In the genomic region with DNA sequence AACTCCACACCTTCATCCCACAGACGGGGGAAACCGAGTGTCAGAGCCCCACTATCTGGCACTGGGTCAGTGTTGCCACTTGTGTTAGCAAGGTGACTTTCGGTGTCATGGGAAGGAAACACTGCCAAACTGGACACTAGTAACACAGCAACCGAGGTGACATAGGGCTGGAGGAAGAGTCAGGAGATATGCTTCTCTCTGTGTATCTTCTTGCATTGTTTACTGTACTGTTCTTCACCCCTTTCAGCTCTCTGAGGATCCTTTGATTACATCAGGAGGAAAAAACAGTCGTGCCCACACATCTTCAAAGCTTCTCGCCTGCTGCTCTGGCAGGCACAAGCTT, we compare ENCODE assay signal across 24 cellular contexts.
"Had no signal": no experiment of that assay in that cellular context is flagged by ENCODE, and none has a peak within 500 bp of the region (broad histone marks: within the 10 kb centered on the region; RNA-seq: fewer than 3 reads in every experiment).

No MANE protein-coding gene starts in this region.

- ATAC-seq: left lung; stimulated activated naive B cell treated with anti-CD40 and anti-IgM and Interleukin-4, amounts not matched to agents 10 μg/mL and 1 μg/mL and 100 μg/mL, for 72 hours had no signal

- H3K27ac Mint-ChIP-seq: activated CD4-positive, alpha-beta memory T cell treated with anti-CD3 and anti-CD28 coated beads for 36 hours; activated CD4-positive, alpha-beta T cell treated with anti-CD3 and anti-CD28 coated beads, Interleukin-2, amount 10 ng/mL, durations not matched to agents 24 days and 14 days; activated naive CD4-positive, alpha-beta T cell treated with anti-CD3 and anti-CD28 coated beads, Interleukin-2, amount 10 ng/mL, durations not matched to agents 7 days and 5 days; activated naive CD8-positive, alpha-beta T cell treated with anti-CD3 and anti-CD28 coated beads, Interleukin-2, amount 10 ng/mL, durations not matched to agents 7 days and 5 days; activated T-cell treated with anti-CD3 and anti-CD28 coated beads, Interleukin-2, amount 50 U/mL, for 24 hours; nephron; progenitor cell of endocrine pancreas; stimulated activated naive B cell treated with anti-CD40 and anti-IgM and Interleukin-4, amounts not matched to agents 10 μg/mL and 1 μg/mL and 100 μg/mL, for 72 hours had no signal

- H3K27me3 ChIP-seq: colonic mucosa, left lung, testis, transverse colon had no signal

- H3K27ac ChIP-seq: colonic mucosa, left lung, testis, transverse colon had no signal

- H3K4me3 ChIP-seq: colonic mucosa, left lung, testis, transverse colon had no signal

- H3K9me3 ChIP-seq: colonic mucosa, left lung, testis, transverse colon had no signal

- H3K4me1 ChIP-seq: colonic mucosa, left lung, transverse colon had no signal

- H3K36me3 ChIP-seq: colonic mucosa, left lung, transverse colon had no signal

- H3K4me1 Mint-ChIP-seq: activated CD4-positive, alpha-beta T cell treated with anti-CD3 and anti-CD28 coated beads, Interleukin-2, amount 10 ng/mL, durations not matched to agents 24 days and 14 days; activated naive CD4-positive, alpha-beta T cell treated with anti-CD3 and anti-CD28 coated beads, Interleukin-2, amount 10 ng/mL, durations not matched to agents 7 days and 5 days; activated naive CD8-positive, alpha-beta T cell treated with anti-CD3 and anti-CD28 coated beads, Interleukin-2, amount 10 ng/mL, durations not matched to agents 7 days and 5 days; nephron; stimulated activated naive B cell treated with anti-CD40 and anti-IgM and Interleukin-4, amounts not matched to agents 10 μg/mL and 1 μg/mL and 100 μg/mL, for 72 hours had no signal

- H3K36me3 Mint-ChIP-seq: activated CD4-positive, alpha-beta memory T cell treated with anti-CD3 and anti-CD28 coated beads for 36 hours; activated naive CD4-positive, alpha-beta T cell treated with anti-CD3 and anti-CD28 coated beads, Interleukin-2, amount 10 ng/mL, durations not matched to agents 7 days and 5 days; activated naive CD8-positive, alpha-beta T cell treated with anti-CD3 and anti-CD28 coated beads, Interleukin-2, amount 10 ng/mL, durations not matched to agents 7 days and 5 days; stimulated activated naive B cell treated with anti-CD40 and anti-IgM and Interleukin-4, amounts not matched to agents 10 μg/mL and 1 μg/mL and 100 μg/mL, for 72 hours had no signal

- H3K4me3 Mint-ChIP-seq: activated CD4-positive, alpha-beta memory T cell treated with anti-CD3 and anti-CD28 coated beads for 36 hours; activated CD4-positive, alpha-beta T cell treated with anti-CD3 and anti-CD28 coated beads, Interleukin-2, amount 10 ng/mL, durations not matched to agents 24 days and 14 days; activated naive CD4-positive, alpha-beta T cell treated with anti-CD3 and anti-CD28 coated beads, Interleukin-2, amount 10 ng/mL, durations not matched to agents 7 days and 5 days; activated naive CD8-positive, alpha-beta T cell treated with anti-CD3 and anti-CD28 coated beads, Interleukin-2, amount 10 ng/mL, durations not matched to agents 7 days and 5 days; activated T-cell treated with anti-CD3 and anti-CD28 coated beads, Interleukin-2, amount 50 U/mL, for 24 hours; nephron; stimulated activated naive B cell treated with anti-CD40 and anti-IgM and Interleukin-4, amounts not matched to agents 10 μg/mL and 1 μg/mL and 100 μg/mL, for 72 hours had no signal

- DNase-seq: activated CD4-positive, alpha-beta memory T cell treated with anti-CD3 and anti-CD28 coated beads for 36 hours; activated CD4-positive, alpha-beta T cell treated with anti-CD3 and anti-CD28 coated beads, Interleukin-2, amount 10 ng/mL, durations not matched to agents 24 days and 14 days; activated CD4-positive, CD25-positive, alpha-beta regulatory T cell treated with anti-CD3 and anti-CD28 coated beads, Interleukin-2, amount 50 U/mL, for 72 hours; activated CD8-positive, alpha-beta memory T cell treated with anti-CD3 and anti-CD28 coated beads, Interleukin-2, amount 50 U/mL, for 4 hours; activated gamma-delta T cell; activated naive CD4-positive, alpha-beta T cell treated with anti-CD3 and anti-CD28 coated beads, Interleukin-2, amount 10 ng/mL, durations not matched to agents 7 days and 5 days; activated naive CD8-positive, alpha-beta T cell treated with anti-CD3 and anti-CD28 coated beads, Interleukin-2, amount 10 ng/mL, durations not matched to agents 7 days and 5 days; activated T-cell treated with anti-CD3 and anti-CD28 coated beads, Interleukin-2, amount 50 U/mL, for 24 hours; cerebellar nuclear complex; colonic mucosa; effector memory CD4-positive, alpha-beta T cell; erythroblast; head of caudate nucleus; kidney glomerular epithelial cell; left lung; retina; stimulated activated CD4-positive, alpha-beta T cell treated with anti-CD3 and anti-CD28 coated beads, Interleukin-15, amount 100 ng/mL, for 24 hours; stimulated activated CD4-positive, alpha-beta T cell treated with anti-CD3 and anti-CD28 coated beads, Interleukin-2, amount 100 ng/mL, for 24 hours; stimulated activated naive B cell treated with anti-CD40 and anti-IgM and Interleukin-4, amounts not matched to agents 10 μg/mL and 1 μg/mL and 100 μg/mL, for 72 hours; T-helper 2 cell; testis; transverse colon had no signal

- H3K27me3 Mint-ChIP-seq: activated CD4-positive, alpha-beta memory T cell treated with anti-CD3 and anti-CD28 coated beads for 36 hours; activated naive CD4-positive, alpha-beta T cell treated with anti-CD3 and anti-CD28 coated beads, Interleukin-2, amount 10 ng/mL, durations not matched to agents 7 days and 5 days; activated naive CD8-positive, alpha-beta T cell treated with anti-CD3 and anti-CD28 coated beads, Interleukin-2, amount 10 ng/mL, durations not matched to agents 7 days and 5 days; activated T-cell treated with anti-CD3 and anti-CD28 coated beads, Interleukin-2, amount 50 U/mL, for 24 hours; progenitor cell of endocrine pancreas had no signal

- H3K9me3 Mint-ChIP-seq: activated CD4-positive, alpha-beta memory T cell treated with anti-CD3 and anti-CD28 coated beads for 36 hours; activated CD4-positive, alpha-beta T cell treated with anti-CD3 and anti-CD28 coated beads, Interleukin-2, amount 10 ng/mL, durations not matched to agents 24 days and 14 days; activated naive CD4-positive, alpha-beta T cell treated with anti-CD3 and anti-CD28 coated beads, Interleukin-2, amount 10 ng/mL, durations not matched to agents 7 days and 5 days; activated naive CD8-positive, alpha-beta T cell treated with anti-CD3 and anti-CD28 coated beads, Interleukin-2, amount 10 ng/mL, durations not matched to agents 7 days and 5 days; activated T-cell treated with anti-CD3 and anti-CD28 coated beads, Interleukin-2, amount 50 U/mL, for 24 hours; nephron; stimulated activated naive B cell treated with anti-CD40 and anti-IgM and Interleukin-4, amounts not matched to agents 10 μg/mL and 1 μg/mL and 100 μg/mL, for 72 hours had no signal
